ENCODE assay signal across 24 cellular contexts in genomic region chr17:79033046-79033616, GRCh38. TPM values are rescaled to one million over a fixed set of nuclear protein-coding genes. Genes with fewer than 3 reads are reported as not detected.
DNase-seq lines count a peak whose midpoint lies in the region; ATAC-seq and TF ChIP-seq lines count a peak whose summit lies in the region.
"Had no signal": no experiment of that assay in that cellular context is flagged by ENCODE, and none has a peak within 500 bp of the region (broad histone marks: within the 10 kb centered on the region; RNA-seq: fewer than 3 reads in every experiment).

No MANE protein-coding gene starts in this region.

- H3K9me3 Mint-ChIP-seq in chondrocyte (ENCODE audit: low read depth), result no peaks in the 10 kb centered on the region
- no peaks in the 10 kb centered on the region for H3K9me3 Mint-ChIP-seq in activated T-helper 17 cell treated with anti-CD3 and anti-CD28 coated beads, Interleukin-2, amount 50 U/mL, for 72 hours
- H3K9me3 Mint-ChIP-seq: CD4-positive, alpha-beta T cell; immature natural killer cell; memory B cell; neural progenitor cell; stimulated activated memory B cell treated with anti-CD40 and anti-IgM and Interleukin-4, amounts not matched to agents 10 μg/mL and 1 μg/mL and 100 μg/mL, for 72 hours; T-helper 1 cell treated with Interleukin-12 subunit alpha and Interleukin-12 subunit beta and Interleukin-4 antibody, amounts not matched to agents 30 μg/mL and 1 μg/mL, for 36 hours had no signal

- peaks cover 7% of the 10 kb centered on the region for H3K27me3 Mint-ChIP-seq in chondrocyte (ENCODE audit: low read depth)
- peaks cover 13% of the 10 kb centered on the region for H3K27me3 Mint-ChIP-seq in activated T-helper 17 cell treated with anti-CD3 and anti-CD28 coated beads, Interleukin-2, amount 50 U/mL, for 72 hours

- no peak overlapping the region for H3K4me3 Mint-ChIP-seq in chondrocyte (ENCODE audit: unreplicated experiment)
- no peak overlapping the region for H3K4me3 Mint-ChIP-seq in activated T-helper 17 cell treated with anti-CD3 and anti-CD28 coated beads, Interleukin-2, amount 50 U/mL, for 72 hours
- H3K4me3 Mint-ChIP-seq: CD4-positive, alpha-beta T cell; immature natural killer cell; memory B cell; neural progenitor cell; stimulated activated memory B cell treated with anti-CD40 and anti-IgM and Interleukin-4, amounts not matched to agents 10 μg/mL and 1 μg/mL and 100 μg/mL, for 72 hours; T-helper 1 cell treated with Interleukin-12 subunit alpha and Interleukin-12 subunit beta and Interleukin-4 antibody, amounts not matched to agents 30 μg/mL and 1 μg/mL, for 36 hours had no signal

- no peak for TF ChIP-seq CTCF in left ventricle myocardium inferior (IDR thresholded peaks at IDR 0.05; ENCODE audit: borderline replicate concordance)
- no peak for TF ChIP-seq CTCF in chondrocyte (IDR thresholded peaks at IDR 0.05)
- no peak for TF ChIP-seq CTCF in tibial artery (IDR thresholded peaks at IDR 0.05)

- H3K27ac ChIP-seq in left ventricle myocardium inferior (replicated peaks) (peak overlapping the region; percentile 78), tibial artery (peak overlapping the region; percentile 57 to 61)
- H3K27ac ChIP-seq: neural progenitor cell, SK-N-MC, testis had no signal

- H3K4me1 Mint-ChIP-seq in chondrocyte (ENCODE audit: low read depth), result peaks cover 75% of the 10 kb centered on the region
- H3K4me1 Mint-ChIP-seq in activated T-helper 17 cell treated with anti-CD3 and anti-CD28 coated beads, Interleukin-2, amount 50 U/mL, for 72 hours, result no peaks in the 10 kb centered on the region
- H3K4me1 Mint-ChIP-seq: immature natural killer cell; memory B cell; stimulated activated memory B cell treated with anti-CD40 and anti-IgM and Interleukin-4, amounts not matched to agents 10 μg/mL and 1 μg/mL and 100 μg/mL, for 72 hours had no signal

- H3K4me3 ChIP-seq in left ventricle myocardium inferior (no peak overlapping the region), tibial artery (no peak overlapping the region)
- H3K4me3 ChIP-seq: A549, body of pancreas, neural progenitor cell, SK-N-MC, testis had no signal

- no peak for DNase-seq in left ventricle myocardium inferior
- DNase-seq in Right ventricle myocardium inferior (ENCODE audit: missing footprints), result no peak
- no peak for DNase-seq in chondrocyte (ENCODE audit: low spot score)
- peak; percentile 28 for DNase-seq in posterior vena cava (ENCODE audit: low spot score)
- DNase-seq in tibial artery, result no peak
- no peak for DNase-seq in KG1 (lab: John Stamatoyannopoulos, UW)
- DNase-seq in NCI-H748 treated with DMSO at 0.1 percent for 48 hours (lab: John Stamatoyannopoulos, UW), result no peak
- DNase-seq: activated CD4-positive, alpha-beta T cell treated with anti-CD3 and anti-CD28 coated beads, Interleukin-2, amount 50 U/mL, for 48 hours; activated naive CD4-positive, alpha-beta T cell treated with anti-CD3 and anti-CD28 coated beads, Interleukin-2, amount 50 U/mL, for 16 hours; AML-193; body of pancreas; CD4-positive, alpha-beta T cell; immature natural killer cell; MV-4-11; NCI-H1436 treated with DMSO at 0.1 percent for 48 hours; NCI-H345; testis had no signal

- ATAC-seq in Right ventricle myocardium inferior, result no peak
- ATAC-seq in activated T-helper 17 cell treated with anti-CD3 and anti-CD28 coated beads, Interleukin-2, amount 50 U/mL, for 72 hours (replicated peaks), result no peak
- ATAC-seq: A549; body of pancreas; stimulated activated memory B cell treated with anti-CD40 and anti-IgM and Interleukin-4, amounts not matched to agents 10 μg/mL and 1 μg/mL and 100 μg/mL, for 72 hours had no signal

- H3K4me1 ChIP-seq in left ventricle myocardium inferior, result peaks cover 82% of the 10 kb centered on the region
- peaks cover 0 to 95% (median 62%) of the 10 kb centered on the region in 4 donors for H3K4me1 ChIP-seq in tibial artery

- no peaks in the 10 kb centered on the region for H3K36me3 ChIP-seq in left ventricle myocardium inferior
- peaks cover 0 to 4% (median 0%) of the 10 kb centered on the region in 3 donors for H3K36me3 ChIP-seq in tibial artery
- H3K36me3 ChIP-seq: neural progenitor cell had no signal

- H3K27me3 ChIP-seq in left ventricle myocardium inferior (ENCODE audit: low read depth), result no peaks in the 10 kb centered on the region
- H3K27me3 ChIP-seq in tibial artery, result no peaks in the 10 kb centered on the region
- H3K27me3 ChIP-seq: testis had no signal

- H3K36me3 Mint-ChIP-seq in chondrocyte (ENCODE audit: low read depth), result peaks cover 5% of the 10 kb centered on the region
- H3K36me3 Mint-ChIP-seq in activated T-helper 17 cell treated with anti-CD3 and anti-CD28 coated beads, Interleukin-2, amount 50 U/mL, for 72 hours (ENCODE audit: low read depth), result no peaks in the 10 kb centered on the region
- H3K36me3 Mint-ChIP-seq: immature natural killer cell; neural progenitor cell; stimulated activated memory B cell treated with anti-CD40 and anti-IgM and Interleukin-4, amounts not matched to agents 10 μg/mL and 1 μg/mL and 100 μg/mL, for 72 hours had no signal

- intact Hi-C loops in left ventricle myocardium inferior (cut with micrococcal nuclease) (no loop called here), Right ventricle myocardium inferior (cut with DNase I) (no loop called here), posterior vena cava (cut with DNase I) (no loop called here), tibial artery (cut with DNase I; ENCODE audit: low total_unique reads) (no loop called here)

- H3K9me3 ChIP-seq in left ventricle myocardium inferior (replicated peaks) (no peaks in the 10 kb centered on the region), tibial artery (no peaks in the 10 kb centered on the region)
- H3K9me3 ChIP-seq: A549, body of pancreas, testis had no signal

- H3K27ac Mint-ChIP-seq in chondrocyte (ENCODE audit: unreplicated experiment), result peak overlapping the region; percentile 49
- H3K27ac Mint-ChIP-seq in activated T-helper 17 cell treated with anti-CD3 and anti-CD28 coated beads, Interleukin-2, amount 50 U/mL, for 72 hours, result no peak overlapping the region
- H3K27ac Mint-ChIP-seq: CD4-positive, alpha-beta T cell; immature natural killer cell; memory B cell; neural progenitor cell; stimulated activated memory B cell treated with anti-CD40 and anti-IgM and Interleukin-4, amounts not matched to agents 10 μg/mL and 1 μg/mL and 100 μg/mL, for 72 hours; T-helper 1 cell treated with Interleukin-12 subunit alpha and Interleukin-12 subunit beta and Interleukin-4 antibody, amounts not matched to agents 30 μg/mL and 1 μg/mL, for 36 hours had no signal

RNA-seq across cellular contexts. Expression of gene C1QTNF1, which starts 9.2 kb away (rescaled TPM):
- total RNA-seq in left ventricle myocardium inferior, result 146 TPM
- 240 TPM for total RNA-seq in Right ventricle myocardium inferior
- total RNA-seq in chondrocyte, result 74.7 to 96.2 TPM (median 74.9 TPM) in 3 replicates
- total RNA-seq in posterior vena cava, result 100 to 1,000 TPM; 172 to 261 TPM
- total RNA-seq in activated T-helper 17 cell treated with anti-CD3 and anti-CD28 coated beads, Interleukin-2, amount 50 U/mL, for 72 hours, result not detected
- total RNA-seq: CD4-positive, alpha-beta T cell had no signal

RNA-seq across cellular contexts. Expression of gene CANT1, which starts 23.6 kb away (rescaled TPM):
- 24.2 TPM for total RNA-seq in left ventricle myocardium inferior
- 31.1 TPM for total RNA-seq in Right ventricle myocardium inferior
- total RNA-seq in chondrocyte, result 37.3 to 50.5 TPM (median 47.9 TPM) in 3 replicates
- 10 to 100 TPM; 29.5 to 34.7 TPM for total RNA-seq in posterior vena cava
- 10 to 100 TPM; 67.8 to 73.8 TPM for total RNA-seq in activated T-helper 17 cell treated with anti-CD3 and anti-CD28 coated beads, Interleukin-2, amount 50 U/mL, for 72 hours

RNA-seq across cellular contexts. Expression of gene ENGASE, which starts 41.5 kb away (rescaled TPM):
- total RNA-seq in left ventricle myocardium inferior, result 31.5 TPM
- 29.8 TPM for total RNA-seq in Right ventricle myocardium inferior
- 16.8 to 30.7 TPM (median 19.7 TPM) in 3 replicates for total RNA-seq in chondrocyte
- 10 to 100 TPM; 18.2 to 29.7 TPM for total RNA-seq in posterior vena cava
- total RNA-seq in activated T-helper 17 cell treated with anti-CD3 and anti-CD28 coated beads, Interleukin-2, amount 50 U/mL, for 72 hours, result 10 to 100 TPM; 26.9 to 30.2 TPM

RNA-seq across cellular contexts. Expression of gene LGALS3BP, which starts 53.4 kb away (rescaled TPM):
- 585 TPM for total RNA-seq in left ventricle myocardium inferior
- 611 TPM for total RNA-seq in Right ventricle myocardium inferior
- 120 to 177 TPM (median 127 TPM) in 3 replicates for total RNA-seq in chondrocyte
- total RNA-seq in posterior vena cava, result 100 to 1,000 TPM; 103 to 163 TPM
- 10 to 100 TPM; 44.8 to 48.2 TPM for total RNA-seq in activated T-helper 17 cell treated with anti-CD3 and anti-CD28 coated beads, Interleukin-2, amount 50 U/mL, for 72 hours

Comparison
In these comparisons a context has a peak if more than half of its experiments do, and no peak if none do; other contexts are left out.
1. RNA of gene C1QTNF1, which starts 9.2 kb away (total RNA-seq): 172 to 261 TPM in posterior vena cava, 240 TPM in Right ventricle myocardium inferior (single experiment), 146 TPM in left ventricle myocardium inferior (single experiment) and 74.7 to 96.2 TPM in chondrocyte; not detected in activated T-helper 17 cell treated with anti-CD3 and anti-CD28 coated beads, Interleukin-2, amount 50 U/mL, for 72 hours; every median in the first group is over 10 times any median in the second.